In genomic region chr1:70410604-70411359, GRCh38 we compare ENCODE assay signal across 8 cellular contexts. TPM values are rescaled to one million over a fixed set of nuclear protein-coding genes. Genes with fewer than 3 reads are reported as not detected.
DNase-seq lines count a peak whose midpoint lies in the region; ATAC-seq lines count a peak whose summit lies in the region.

Gene CTH (plus strand): TSS chr1:70411268. CDS start chr1:70411416, 148 bp downstream.

- peak within 1 kb of the TSS; percentile 92 for H3K27ac ChIP-seq in CD8-positive, alpha-beta memory T cell (ENCODE audit: low read depth, low read length)

- H3K4me3 ChIP-seq in CD8-positive, alpha-beta memory T cell (ENCODE audit: low read length), result peak within 1 kb of the TSS; percentile 94

- CTCF ChIA-PET in CD8-positive, alpha-beta memory T cell (lab: Charles Lee), result interaction anchor here (0.8 to 4.1 kb wide), 5 partner anchors 8 to 190 kb away, joined by 3 to 21 read pairs (median 3); partner anchors contain the start of genes ANKRD13C and SRSF11
- CTCF ChIA-PET in activated CD8-positive, alpha-beta memory T cell treated with anti-CD3 and anti-CD28 coated beads for 36 hours (lab: Charles Lee), result interaction anchor here (0.7 to 1.1 kb wide), 2 partner anchors 34 to 56 kb away, joined by 3 read pairs; partner anchors contain the start of gene ANKRD13C

- peak; percentile 90 to 95 (median 92) for DNase-seq in CD8-positive, alpha-beta memory T cell
- DNase-seq in HS-27A (ENCODE audit: low read depth), result peak; percentile 94
- peak; percentile 54 for DNase-seq in NK-92 (lab: John Stamatoyannopoulos, UW; ENCODE audit: unreplicated experiment)
- peak; percentile 85 for DNase-seq in effector CD8-positive, alpha-beta T cell (lab: John Stamatoyannopoulos, UW)
- peak; percentile 96 to 98 for DNase-seq in lung microvascular endothelial cell (ENCODE audit: low read depth in 2 of 2)
- DNase-seq in stimulated activated CD4-positive, alpha-beta T cell treated with anti-CD3 and anti-CD28 coated beads, TNF-alpha, amount 100 ng/mL, for 48 hours (ENCODE audit: low read depth in 3 of 3), result peak; percentile 74 to 88 (median 85)

- H3K4me1 ChIP-seq in CD8-positive, alpha-beta memory T cell (ENCODE audit: insufficient read depth, low read length), result peaks cover 18% of the 10 kb centered on the region

- peak within 1 kb of the TSS; percentile 96 to 98 (median 98) for H3K27ac Mint-ChIP-seq in CD8-positive, alpha-beta memory T cell

- POLR2A ChIA-PET in CD8-positive, alpha-beta memory T cell (lab: Charles Lee), result interaction anchor here (0.8 to 3.4 kb wide), 6 partner anchors 14 to 670 kb away, joined by 3 to 67 read pairs (median 4); partner anchors contain the start of genes ANKRD13C, LRRC40, SRSF11 and ZRANB2
- POLR2A ChIA-PET in activated CD8-positive, alpha-beta memory T cell treated with anti-CD3 and anti-CD28 coated beads for 36 hours (lab: Charles Lee), result interaction anchor here (0.6 to 3.3 kb wide), 6 partner anchors 18 to 670 kb away, joined by 3 to 51 read pairs (median 3); partner anchors contain the start of genes ANKRD13C, SRSF11 and ZRANB2

- H3K4me1 Mint-ChIP-seq in CD8-positive, alpha-beta memory T cell, result peaks cover 23 to 28% (median 26%) of the 10 kb centered on the region in 3 donors

- no peaks in the 10 kb centered on the region for H3K9me3 Mint-ChIP-seq in CD8-positive, alpha-beta memory T cell

- H3K36me3 Mint-ChIP-seq in CD8-positive, alpha-beta memory T cell, result peaks cover 0 to 7% (median 0%) of the 10 kb centered on the region in 3 donors

- peak within 1 kb of the TSS; percentile 94 to 99 (median 97) for H3K4me3 Mint-ChIP-seq in CD8-positive, alpha-beta memory T cell

- H3K27me3 ChIP-seq in CD8-positive, alpha-beta memory T cell (ENCODE audit: insufficient read depth, low read length, poor library complexity, severe bottlenecking), result no peaks in the 10 kb centered on the region

- peaks cover 4 to 12% of the 10 kb centered on the region in 2 donors for H3K27me3 Mint-ChIP-seq in CD8-positive, alpha-beta memory T cell

- no peaks in the 10 kb centered on the region for H3K9me3 ChIP-seq in CD8-positive, alpha-beta memory T cell (ENCODE audit: low read length)

- H3K36me3 ChIP-seq in CD8-positive, alpha-beta memory T cell (ENCODE audit: insufficient read depth, low read length), result no peaks in the 10 kb centered on the region

- ATAC-seq in GM19467 (IDR thresholded peaks at IDR 0.05; ENCODE audit: unreplicated experiment), result peak; percentile 99

RNA-seq across cellular contexts. Expression of gene CTH, which starts in this region (rescaled TPM):
- 1 to 10 TPM; 9.0 to 9.5 TPM for total RNA-seq in CD8-positive, alpha-beta memory T cell
- polyA plus RNA-seq in CD8-positive, alpha-beta memory T cell, result 2.5 TPM
- 10 to 100 TPM; 20.9 to 21.4 TPM for total RNA-seq in activated CD8-positive, alpha-beta memory T cell treated with anti-CD3 and anti-CD28 coated beads for 36 hours
- 0.79 and 0.87 TPM in 2 replicates for total RNA-seq in lung microvascular endothelial cell

Comparison
In these comparisons a context has a peak if more than half of its experiments do, and no peak if none do; other contexts are left out.
1. Peak in every context shown above with its lines: DNase-seq, ATAC-seq, H3K4me3 ChIP-seq and H3K27ac ChIP-seq.
2. Peak in DNase-seq in lung microvascular endothelial cell; RNA of the gene not detected or under 1 TPM.